Comparison of ENCODE assay signal across 14 cellular contexts in the genomic region with DNA sequence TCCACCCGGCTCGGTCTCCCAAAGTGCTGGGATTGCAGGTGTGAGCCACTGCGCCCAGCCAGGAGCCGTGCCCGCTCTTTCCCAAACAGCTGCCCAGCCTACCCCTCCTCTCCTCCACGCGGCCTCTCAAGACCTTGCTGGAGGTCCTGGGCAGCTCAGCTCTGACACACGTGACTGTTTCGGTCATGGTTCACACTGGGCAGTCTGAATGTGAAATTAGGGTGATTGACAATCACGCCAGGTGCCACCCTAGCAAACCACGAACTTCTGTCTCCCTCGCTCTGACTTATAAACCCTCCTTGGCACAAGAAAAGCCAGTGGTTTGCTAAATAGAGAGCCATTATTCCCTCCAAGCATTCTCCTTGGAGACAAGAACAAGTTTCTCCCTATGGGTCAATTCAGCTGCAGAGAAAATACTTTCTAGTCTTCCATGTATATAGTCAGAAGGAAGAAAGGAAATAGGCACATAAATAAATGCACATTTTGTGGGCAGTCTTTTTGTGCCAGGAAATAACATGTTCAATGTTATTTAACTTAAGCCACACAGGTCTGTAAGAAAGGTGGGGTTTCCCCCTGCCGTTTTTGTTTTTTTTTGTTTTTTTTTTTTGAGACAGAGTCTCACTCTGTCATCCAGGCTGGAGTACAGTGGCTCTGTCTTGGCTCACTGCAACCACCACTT.
DNase-seq lines count a peak whose midpoint lies in the region; ATAC-seq, FAIRE-seq and TF ChIP-seq lines count a peak whose summit lies in the region.
"Had no signal": no experiment of that assay in that cellular context is flagged by ENCODE, and none has a peak within 500 bp of the region (broad histone marks: within the 10 kb centered on the region; RNA-seq: fewer than 3 reads in every experiment).

No MANE protein-coding gene starts in this region.

- 92% methylated on average over 13 of the region's 13 CpGs for WGBS in SK-N-SH (ENCODE audit: low lambda C conversion rate)
- WGBS in stomach, 5 donors, result 65 to 86% (median 77%) methylated on average over 13 of the region's 13 CpGs

- TF ChIP-seq RAD21 in SK-N-SH (IDR thresholded peaks at IDR 0.05; ENCODE audit: low read length), result no peak

- peaks cover 13% of the 10 kb centered on the region for H3K27me3 Mint-ChIP-seq in activated T-helper 1 cell treated with anti-CD3 and anti-CD28 coated beads, Interleukin-12 subunit alpha, Interleukin-12 subunit beta, Interleukin-2, Interleukin-4 antibody, amounts not matched to agents 30 ng/mL and 10 ng/mL and 1 ng/mL, durations not matched to agents 14 hours and 24 hours and 36 hours (ENCODE audit: insufficient read depth)

- DNase-seq in SK-N-SH, result peak; percentile 9
- DNase-seq in activated T-helper 1 cell treated with anti-CD3 and anti-CD28 coated beads, Interleukin-12 subunit alpha, Interleukin-12 subunit beta, Interleukin-2, Interleukin-4 antibody, amounts not matched to agents 30 ng/mL and 10 ng/mL and 1 ng/mL, durations not matched to agents 14 hours and 24 hours and 36 hours (ENCODE audit: low spot score), result no peak
- DNase-seq in left lobe of liver (ENCODE audit: low spot score), result peak; percentile 32
- DNase-seq in stomach, result peak; percentile 19
- no peak for DNase-seq in WERI-Rb-1
- no peak for DNase-seq in GM12892 (ENCODE audit: insufficient read length)
- DNase-seq: EL, NCI-H226 had no signal

- H2AFZ ChIP-seq in SK-N-SH (ENCODE audit: low read depth), result no peak overlapping the region

- FAIRE-seq in GM12892 (lab: Jason Lieb, UNC), result no peak
- FAIRE-seq: bronchial epithelial cell had no signal

- CTCF ChIA-PET in SK-N-SH (lab: Yijun Ruan, JAX), result no interaction called here

- no peak overlapping the region for H3K4me2 ChIP-seq in SK-N-SH

- H3K79me2 ChIP-seq in SK-N-SH (ENCODE audit: insufficient read depth), result no peaks in the 10 kb centered on the region

- H3K4me1 ChIP-seq in SK-N-SH (ENCODE audit: control insufficient read depth in 1 of 2, insufficient read depth in 2 of 2, low read depth in 1 of 2, low read length in 1 of 2) (peaks cover 8 to 18% of the 10 kb centered on the region in 2 experiments; a peak in 3 of 4 replicates), stomach (peaks cover 20 to 45% (median 22%) of the 10 kb centered on the region in 4 donors)

- TF ChIP-seq POLR2A in stomach (IDR thresholded peaks at IDR 0.05) (no peak), GM12892 (IDR thresholded peaks at IDR 0.05; ENCODE audit: low read depth, low read length) (no peak)

- H3K4me3 Mint-ChIP-seq in activated T-helper 1 cell treated with anti-CD3 and anti-CD28 coated beads, Interleukin-12 subunit alpha, Interleukin-12 subunit beta, Interleukin-2, Interleukin-4 antibody, amounts not matched to agents 30 ng/mL and 10 ng/mL and 1 ng/mL, durations not matched to agents 14 hours and 24 hours and 36 hours, result peak overlapping the region; percentile 26

- H3K36me3 ChIP-seq in SK-N-SH (replicated peaks in 1 of 2; ENCODE audit: control insufficient read depth in 1 of 2, insufficient read depth in 2 of 2, low read length in 1 of 2), result no peaks in the 10 kb centered on the region
- no peaks in the 10 kb centered on the region for H3K36me3 ChIP-seq in stomach
- H3K36me3 ChIP-seq in WERI-Rb-1, result no peaks in the 10 kb centered on the region
- H3K36me3 ChIP-seq: SJSA1 had no signal

- peaks cover 46% of the 10 kb centered on the region for H3K4me1 Mint-ChIP-seq in activated T-helper 1 cell treated with anti-CD3 and anti-CD28 coated beads, Interleukin-12 subunit alpha, Interleukin-12 subunit beta, Interleukin-2, Interleukin-4 antibody, amounts not matched to agents 30 ng/mL and 10 ng/mL and 1 ng/mL, durations not matched to agents 14 hours and 24 hours and 36 hours (ENCODE audit: low read depth)

- H4K20me1 ChIP-seq in SK-N-SH (ENCODE audit: insufficient read depth), result no peaks in the 10 kb centered on the region

- intact Hi-C loops in activated T-helper 1 cell treated with anti-CD3 and anti-CD28 coated beads, Interleukin-12 subunit alpha, Interleukin-12 subunit beta, Interleukin-2, Interleukin-4 antibody, amounts not matched to agents 30 ng/mL and 10 ng/mL and 1 ng/mL, durations not matched to agents 14 hours and 24 hours and 36 hours (cut with micrococcal nuclease), result loop anchor here (2.0 to 5.0 kb wide), 3 partner anchors 61 to 123 kb away; partner anchors contain the start of gene MEF2A
- intact Hi-C loops in stomach (cut with DNase I; ENCODE audit: low total_unique reads), result no loop called here

- ATAC-seq in SK-N-SH treated with all-trans-retinoic acid at 6 μM for 48 hours (no peak), left lobe of liver (no peak), GM18907 (IDR thresholded peaks at IDR 0.05; ENCODE audit: unreplicated experiment) (no peak)
- ATAC-seq: left colon had no signal

- TF ChIP-seq CTCF in SK-N-SH (IDR thresholded peaks at IDR 0.05) (no peak), stomach (IDR thresholded peaks at IDR 0.05) (no peak), WERI-Rb-1 (IDR thresholded peaks at IDR 0.05; ENCODE audit: low read depth, low read length) (no peak)

- H3K9me3 Mint-ChIP-seq in activated T-helper 1 cell treated with anti-CD3 and anti-CD28 coated beads, Interleukin-12 subunit alpha, Interleukin-12 subunit beta, Interleukin-2, Interleukin-4 antibody, amounts not matched to agents 30 ng/mL and 10 ng/mL and 1 ng/mL, durations not matched to agents 14 hours and 24 hours and 36 hours, result no peaks in the 10 kb centered on the region

- peaks cover 7% of the 10 kb centered on the region for H3F3A ChIP-seq in SK-N-SH (replicated peaks; ENCODE audit: insufficient read depth)

- H3K27ac Mint-ChIP-seq in activated T-helper 1 cell treated with anti-CD3 and anti-CD28 coated beads, Interleukin-12 subunit alpha, Interleukin-12 subunit beta, Interleukin-2, Interleukin-4 antibody, amounts not matched to agents 30 ng/mL and 10 ng/mL and 1 ng/mL, durations not matched to agents 14 hours and 24 hours and 36 hours, result peak overlapping the region; percentile 67

- H3K9me2 ChIP-seq in SK-N-SH, result no peaks in the 10 kb centered on the region

- no peak for TF ChIP-seq EP300 in SK-N-SH (IDR thresholded peaks at IDR 0.05; ENCODE audit: borderline replicate concordance in 1 of 2, low read depth in 1 of 2, low read length in 1 of 2)
- TF ChIP-seq EP300 in stomach (IDR thresholded peaks at IDR 0.05), result no peak

- no peak overlapping the region for H3K4me3 ChIP-seq in SK-N-SH (ENCODE audit: low read depth in 2 of 2, low read length in 1 of 2)
- H3K4me3 ChIP-seq in stomach, result no peak overlapping the region
- no peak overlapping the region for H3K4me3 ChIP-seq in WERI-Rb-1 (ENCODE audit: low read depth, low read length)
- H3K4me3 ChIP-seq: SJSA1 had no signal

- POLR2A ChIA-PET in SK-N-SH (lab: Yijun Ruan, JAX), result no interaction called here

- no peaks in the 10 kb centered on the region for H3K36me3 Mint-ChIP-seq in activated T-helper 1 cell treated with anti-CD3 and anti-CD28 coated beads, Interleukin-12 subunit alpha, Interleukin-12 subunit beta, Interleukin-2, Interleukin-4 antibody, amounts not matched to agents 30 ng/mL and 10 ng/mL and 1 ng/mL, durations not matched to agents 14 hours and 24 hours and 36 hours (ENCODE audit: low read depth)

- no peak overlapping the region for H3K9ac ChIP-seq in SK-N-SH

- H3K9me3 ChIP-seq in SK-N-SH, result no peaks in the 10 kb centered on the region
- H3K9me3 ChIP-seq in stomach, result no peaks in the 10 kb centered on the region
- no peaks in the 10 kb centered on the region for H3K9me3 ChIP-seq in WERI-Rb-1 (ENCODE audit: severe bottlenecking)
- H3K9me3 ChIP-seq: SJSA1 had no signal

- H3K27ac ChIP-seq in SK-N-SH (ENCODE audit: low read depth in 2 of 2, low read length in 1 of 2), result no peak overlapping the region
- peak overlapping the region in 3 of 5 donors; percentile 1 to 74 (median 74) for H3K27ac ChIP-seq in stomach
- no peak overlapping the region for H3K27ac ChIP-seq in WERI-Rb-1
- H3K27ac ChIP-seq: 22Rv1, SJSA1 had no signal

- no peaks in the 10 kb centered on the region for H3K27me3 ChIP-seq in SK-N-SH (ENCODE audit: insufficient read depth)
- H3K27me3 ChIP-seq in stomach, result no peaks in the 10 kb centered on the region
- no peaks in the 10 kb centered on the region for H3K27me3 ChIP-seq in WERI-Rb-1 (ENCODE audit: insufficient read depth, low read depth, severe bottlenecking)
- H3K27me3 ChIP-seq: SJSA1 had no signal

TF ChIP-seq in SK-N-SH, 30 proteins besides CTCF, POLR2A, EP300 and RAD21:
- no peak for TF ChIP-seq EZH2phosphoT487 (IDR thresholded peaks at IDR 0.05; ENCODE audit: borderline replicate concordance, low read depth)
TF ChIP-seq in SK-N-SH: peak in this region for 0.

TF ChIP-seq in SK-N-SH treated with all-trans-retinoic acid at 6 μM for 48 hours, 23 proteins besides CTCF, POLR2A, EP300 and RAD21:
- TF ChIP-seq ISL1 (CRISPR knock-in tag; IDR thresholded peaks at IDR 0.05) (no peak), ARNTL (CRISPR knock-in tag; IDR thresholded peaks at IDR 0.05; ENCODE audit: borderline replicate concordance, low read depth) (no peak), ZNF8 (CRISPR knock-in tag; IDR thresholded peaks at IDR 0.05) (no peak)
- TF ChIP-seq, protein P1, sequence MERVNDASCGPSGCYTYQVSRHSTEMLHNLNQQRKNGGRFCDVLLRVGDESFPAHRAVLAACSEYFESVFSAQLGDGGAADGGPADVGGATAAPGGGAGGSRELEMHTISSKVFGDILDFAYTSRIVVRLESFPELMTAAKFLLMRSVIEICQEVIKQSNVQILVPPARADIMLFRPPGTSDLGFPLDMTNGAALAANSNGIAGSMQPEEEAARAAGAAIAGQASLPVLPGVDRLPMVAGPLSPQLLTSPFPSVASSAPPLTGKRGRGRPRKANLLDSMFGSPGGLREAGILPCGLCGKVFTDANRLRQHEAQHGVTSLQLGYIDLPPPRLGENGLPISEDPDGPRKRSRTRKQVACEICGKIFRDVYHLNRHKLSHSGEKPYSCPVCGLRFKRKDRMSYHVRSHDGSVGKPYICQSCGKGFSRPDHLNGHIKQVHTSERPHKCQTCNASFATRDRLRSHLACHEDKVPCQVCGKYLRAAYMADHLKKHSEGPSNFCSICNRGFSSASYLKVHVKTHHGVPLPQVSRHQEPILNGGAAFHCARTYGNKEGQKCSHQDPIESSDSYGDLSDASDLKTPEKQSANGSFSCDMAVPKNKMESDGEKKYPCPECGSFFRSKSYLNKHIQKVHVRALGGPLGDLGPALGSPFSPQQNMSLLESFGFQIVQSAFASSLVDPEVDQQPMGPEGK (CRISPR knock-in tag; IDR thresholded peaks at IDR 0.05; ENCODE audit: borderline replicate concordance), result no peak

Comparison
In these comparisons a context has a peak if more than half of its experiments do, and no peak if none do; other contexts are left out.
1. DNase-seq: peak in SK-N-SH (single experiment), left lobe of liver (single experiment) and stomach (single experiment); none in activated T-helper 1 cell treated with anti-CD3 and anti-CD28 coated beads, Interleukin-12 subunit alpha, Interleukin-12 subunit beta, Interleukin-2, Interleukin-4 antibody, amounts not matched to agents 30 ng/mL and 10 ng/mL and 1 ng/mL, durations not matched to agents 14 hours and 24 hours and 36 hours (single experiment), WERI-Rb-1 (single experiment) and GM12892 (single experiment).
2. H3K27ac ChIP-seq: peak in stomach (3 of 5); none in SK-N-SH (0 of 2) and WERI-Rb-1 (single experiment).